Comparison of ENCODE assay signal across 17 cellular contexts in genomic region chr1:85656256-85656655, GRCh38. TPM values are rescaled to one million over a fixed set of nuclear protein-coding genes. Genes with fewer than 3 reads are reported as not detected.
DNase-seq lines count a peak whose midpoint lies in the region; ATAC-seq and TF ChIP-seq lines count a peak whose summit lies in the region.
"Had no signal": no experiment of that assay in that cellular context is flagged by ENCODE, and none has a peak within 500 bp of the region (broad histone marks: within the 10 kb centered on the region; RNA-seq: fewer than 3 reads in every experiment).

No MANE protein-coding gene starts in this region.

- CTCF ChIA-PET in CD8-positive, alpha-beta T cell (lab: Charles Lee): no interaction called here
- CTCF ChIA-PET in PC-3 (lab: Charles Lee): interaction anchor here (0.6 kb wide), 1 partner anchor 75 kb away, joined by 3 read pairs; no protein-coding TSS in a partner anchor
- CTCF ChIA-PET in activated CD8-positive, alpha-beta memory T cell treated with anti-CD3 and anti-CD28 coated beads, Interleukin-2, amount 10 ng/mL, durations not matched to agents 7 days and 5 days (lab: Charles Lee): no interaction called here

- peaks cover 10% of the 10 kb centered on the region for H3K36me3 ChIP-seq in CD8-positive, alpha-beta T cell (ENCODE audit: insufficient read depth, low read length)
- H3K36me3 ChIP-seq in PC-3 (ENCODE audit: low read depth, low read length) (peaks cover 20% of the 10 kb centered on the region), mesenchymal stem cell (ENCODE audit: control insufficient read depth in 1 of 2, insufficient read depth in 2 of 2, low read depth in 1 of 2, low read length in 2 of 2) (peaks cover 4 to 33% of the 10 kb centered on the region in 2 experiments), BE2C (no peaks in the 10 kb centered on the region)

- no peak overlapping the region for H2AFZ ChIP-seq in PC-3 (ENCODE audit: low read length)
- no peak overlapping the region for H2AFZ ChIP-seq in mesenchymal stem cell (ENCODE audit: low read depth, low read length)

- no peak for TF ChIP-seq CTCF in CD8-positive, alpha-beta T cell (IDR thresholded peaks at IDR 0.05)
- no peak for TF ChIP-seq CTCF in PC-3 (conservative IDR thresholded peaks at IDR 0.05; ENCODE audit: low read depth, low read length)
- TF ChIP-seq CTCF in choroid plexus epithelial cell (conservative IDR thresholded peaks at IDR 0.05; ENCODE audit: low read depth, low read length): no peak
- no peak for TF ChIP-seq CTCF in BE2C (IDR thresholded peaks at IDR 0.05; ENCODE audit: low read depth, low read length)

- no peaks in the 10 kb centered on the region for H3K9me2 ChIP-seq in PC-3 (replicated peaks; ENCODE audit: low read length)

- no peak overlapping the region for H3K4ac ChIP-seq in mesenchymal stem cell (ENCODE audit: low read depth in 1 of 2, low read length in 2 of 2)

- no TSS peak for BruUV-seq in PC-3 (replicated peaks; lab: Mats Ljungman, UMichigan)

- no peak overlapping the region for H2BK15ac ChIP-seq in mesenchymal stem cell (ENCODE audit: low read depth, poor library complexity, severe bottlenecking)

- H3K4me1 ChIP-seq in CD8-positive, alpha-beta T cell (ENCODE audit: insufficient read depth, low read length): no peaks in the 10 kb centered on the region
- H3K4me1 ChIP-seq in PC-3 (ENCODE audit: insufficient read depth, low read length) (peaks cover 43% of the 10 kb centered on the region), mesenchymal stem cell (ENCODE audit: control insufficient read depth, insufficient read depth, low read depth, low read length) (no peaks in the 10 kb centered on the region), BE2C (no peaks in the 10 kb centered on the region)
- H3K4me1 ChIP-seq: BLaER1 had no signal

- no peak overlapping the region for H3K4me3 ChIP-seq in CD8-positive, alpha-beta T cell (ENCODE audit: low read depth, low read length)
- peak overlapping the region; percentile 45 for H3K4me3 ChIP-seq in PC-3 (ENCODE audit: low read length)
- H3K4me3 ChIP-seq in choroid plexus epithelial cell (ENCODE audit: low read depth, low read length): no peak overlapping the region
- no peak overlapping the region for H3K4me3 ChIP-seq in mesenchymal stem cell (ENCODE audit: insufficient read depth in 1 of 2, low read depth in 1 of 2, low read length in 2 of 2)
- no peak overlapping the region for H3K4me3 ChIP-seq in BE2C (ENCODE audit: low read depth, low read length)
- H3K4me3 ChIP-seq: BLaER1, SK-N-MC had no signal

- H4K20me1 ChIP-seq in PC-3 (ENCODE audit: low read length): no peaks in the 10 kb centered on the region
- H4K20me1 ChIP-seq: BLaER1 had no signal

- H3F3A ChIP-seq in PC-3 (ENCODE audit: low read length, unreplicated experiment): peaks cover 8% of the 10 kb centered on the region

- peak overlapping the region; percentile 38 for H3K9ac ChIP-seq in PC-3 (ENCODE audit: low read length)
- no peak overlapping the region for H3K9ac ChIP-seq in mesenchymal stem cell (ENCODE audit: low read length)
- H3K9ac ChIP-seq: BLaER1 had no signal

- H3K9me3 ChIP-seq in CD8-positive, alpha-beta T cell (ENCODE audit: low read length): no peaks in the 10 kb centered on the region
- H3K9me3 ChIP-seq in PC-3 (ENCODE audit: low read length) (no peaks in the 10 kb centered on the region), mesenchymal stem cell (ENCODE audit: control insufficient read depth, low read length) (no peaks in the 10 kb centered on the region), BE2C (no peaks in the 10 kb centered on the region)
- H3K9me3 ChIP-seq: BLaER1 had no signal

- no peak overlapping the region for H4K8ac ChIP-seq in mesenchymal stem cell (ENCODE audit: low read length)

- POLR2A ChIA-PET in CD8-positive, alpha-beta T cell (lab: Charles Lee): no interaction called here
- POLR2A ChIA-PET in PC-3 (lab: Charles Lee; ENCODE audit: unreplicated experiment): interaction anchor here (0.6 to 1.0 kb wide), 2 partner anchors 52 to 72 kb away, joined by 5 to 6 read pairs; partner anchors contain the start of gene ZNHIT6

- H2BK120ac ChIP-seq in mesenchymal stem cell (ENCODE audit: low read depth, low read length): no peak overlapping the region

- no peak overlapping the region for H2BK12ac ChIP-seq in mesenchymal stem cell (ENCODE audit: low read length in 2 of 2)

- peaks cover 3% of the 10 kb centered on the region for H3K79me1 ChIP-seq in mesenchymal stem cell (replicated peaks; ENCODE audit: low read length, poor library complexity, severe bottlenecking)

- peak overlapping the region; percentile 67 for H3K4me2 ChIP-seq in PC-3 (ENCODE audit: low read length)
- H3K4me2 ChIP-seq in mesenchymal stem cell (ENCODE audit: low read length, poor library complexity, severe bottlenecking): no peak overlapping the region
- H3K4me2 ChIP-seq: BLaER1 had no signal

- no peak overlapping the region for H2AK5ac ChIP-seq in mesenchymal stem cell (ENCODE audit: low read length, severe bottlenecking)

- no peak overlapping the region for H2BK5ac ChIP-seq in mesenchymal stem cell (ENCODE audit: low read depth, low read length, poor library complexity, severe bottlenecking)

- no peak overlapping the region for H3K27ac ChIP-seq in CD8-positive, alpha-beta T cell (ENCODE audit: low read depth, low read length)
- H3K27ac ChIP-seq in PC-3 (ENCODE audit: low read length) (peak overlapping the region; percentile 81), mesenchymal stem cell (ENCODE audit: low read length, poor library complexity, severe bottlenecking) (no peak overlapping the region)
- H3K27ac ChIP-seq: BLaER1, SK-N-MC had no signal

- H3K9me3 Mint-ChIP-seq in CD8-positive, alpha-beta T cell: no peaks in the 10 kb centered on the region
- no peaks in the 10 kb centered on the region for H3K9me3 Mint-ChIP-seq in activated CD8-positive, alpha-beta memory T cell treated with anti-CD3 and anti-CD28 coated beads, Interleukin-2, amount 10 ng/mL, durations not matched to agents 7 days and 5 days (ENCODE audit: low read depth)

- H3K14ac ChIP-seq in mesenchymal stem cell (ENCODE audit: low read length in 2 of 2): no peak overlapping the region

- no peak overlapping the region for H4K91ac ChIP-seq in mesenchymal stem cell (ENCODE audit: low read length)

- intact Hi-C loops in CD8-positive, alpha-beta T cell (cut with DNase I, micrococcal nuclease): no loop called here
- intact Hi-C loops in PC-3 (cut with micrococcal nuclease): loop anchor here (2.0 kb wide), 3 partner anchors 27 to 71 kb away; no protein-coding TSS in a partner anchor

- H3K36me3 Mint-ChIP-seq in CD8-positive, alpha-beta T cell: peaks cover 65% of the 10 kb centered on the region
- peaks cover 45% of the 10 kb centered on the region for H3K36me3 Mint-ChIP-seq in activated CD8-positive, alpha-beta memory T cell treated with anti-CD3 and anti-CD28 coated beads, Interleukin-2, amount 10 ng/mL, durations not matched to agents 7 days and 5 days

- no peaks in the 10 kb centered on the region for H3K27me3 ChIP-seq in CD8-positive, alpha-beta T cell (ENCODE audit: insufficient read depth, low read length)
- H3K27me3 ChIP-seq in PC-3 (ENCODE audit: low read length) (no peaks in the 10 kb centered on the region), mesenchymal stem cell (ENCODE audit: control insufficient read depth in 1 of 2, insufficient read depth in 1 of 2, low read length in 2 of 2) (no peaks in the 10 kb centered on the region), BE2C (no peaks in the 10 kb centered on the region)
- H3K27me3 ChIP-seq: BLaER1 had no signal

- no peak overlapping the region for H3K18ac ChIP-seq in mesenchymal stem cell (ENCODE audit: low read depth in 1 of 2, low read length in 2 of 2)

- H3K27me3 Mint-ChIP-seq in CD8-positive, alpha-beta T cell (ENCODE audit: low read depth): no peaks in the 10 kb centered on the region
- H3K27me3 Mint-ChIP-seq in activated CD8-positive, alpha-beta memory T cell treated with anti-CD3 and anti-CD28 coated beads, Interleukin-2, amount 10 ng/mL, durations not matched to agents 7 days and 5 days: no peaks in the 10 kb centered on the region
- H3K27me3 Mint-ChIP-seq: IgD-negative memory B cell had no signal

- peaks cover 14% of the 10 kb centered on the region for H3K79me2 ChIP-seq in PC-3 (ENCODE audit: low read length)

- no peak for ATAC-seq in CD8-positive, alpha-beta T cell
- ATAC-seq in PC-3: peak; percentile 52
- ATAC-seq in activated CD8-positive, alpha-beta memory T cell treated with anti-CD3 and anti-CD28 coated beads, Interleukin-2, amount 10 ng/mL, durations not matched to agents 7 days and 5 days: no peak
- ATAC-seq: HCT116 had no signal

- H3K27ac Mint-ChIP-seq in CD8-positive, alpha-beta T cell: peak overlapping the region; percentile 42
- H3K27ac Mint-ChIP-seq in activated CD8-positive, alpha-beta memory T cell treated with anti-CD3 and anti-CD28 coated beads, Interleukin-2, amount 10 ng/mL, durations not matched to agents 7 days and 5 days: no peak overlapping the region
- H3K27ac Mint-ChIP-seq: IgD-negative memory B cell had no signal

- H3K23ac ChIP-seq in mesenchymal stem cell (ENCODE audit: low read length in 2 of 2): no peak overlapping the region

- H3K4me1 Mint-ChIP-seq in CD8-positive, alpha-beta T cell (ENCODE audit: low read depth): no peaks in the 10 kb centered on the region
- H3K4me1 Mint-ChIP-seq in activated CD8-positive, alpha-beta memory T cell treated with anti-CD3 and anti-CD28 coated beads, Interleukin-2, amount 10 ng/mL, durations not matched to agents 7 days and 5 days: peaks cover 5% of the 10 kb centered on the region

- WGBS in mesenchymal stem cell: no CpG with 5 or more reads among the region's 1 CpG

- H3K4me3 Mint-ChIP-seq in CD8-positive, alpha-beta T cell: no peak overlapping the region
- no peak overlapping the region for H3K4me3 Mint-ChIP-seq in activated CD8-positive, alpha-beta memory T cell treated with anti-CD3 and anti-CD28 coated beads, Interleukin-2, amount 10 ng/mL, durations not matched to agents 7 days and 5 days
- H3K4me3 Mint-ChIP-seq: IgD-negative memory B cell had no signal

- DNase-seq in CD8-positive, alpha-beta T cell: no peak
- DNase-seq in PC-3 (peak; percentile 53), choroid plexus epithelial cell (ENCODE audit: low read depth) (peak; percentile 86), mesenchymal stem cell (peak; percentile 58), midbrain (lab: John Stamatoyannopoulos, UW) (no peak), BE2C (no peak)
- no peak for DNase-seq in stimulated activated CD4-positive, alpha-beta T cell treated with anti-CD3 and anti-CD28 coated beads, Interleukin-4, amount 100 ng/mL, for 24 hours
- DNase-seq in activated CD8-positive, alpha-beta memory T cell treated with anti-CD3 and anti-CD28 coated beads, Interleukin-2, amount 10 ng/mL, durations not matched to agents 7 days and 5 days: no peak
- DNase-seq: NCI-H146, NCI-H2081 treated with DMSO at 0.1 percent for 48 hours, NCI-H226, NCI-H526 treated with DMSO at 0.1 percent for 48 hours, OCI-M1 had no signal

RNA-seq across cellular contexts. Expression of gene ZNHIT6, which starts 52.0 kb away (rescaled TPM):
- 10 to 100 TPM; 14.4 to 15.3 TPM for total RNA-seq in CD8-positive, alpha-beta T cell
- total RNA-seq in PC-3 (2014; rRNA removed): 18.3 and 21.1 TPM in 2 replicates
- polyA plus RNA-seq in mesenchymal stem cell (2013, experiment 1 of 2): 22.7 TPM
- polyA plus RNA-seq in mesenchymal stem cell (2013, experiment 2 of 2): 22.7 TPM
- total RNA-seq in activated CD8-positive, alpha-beta memory T cell treated with anti-CD3 and anti-CD28 coated beads, Interleukin-2, amount 10 ng/mL, durations not matched to agents 7 days and 5 days: 10 to 100 TPM; 13.7 to 18.8 TPM
- polyA plus RNA-seq in BE2C (2012; ENCODE audit: insufficient read depth, insufficient read length, low read depth): 11.6 TPM

Comparison
In these comparisons a context has a peak if more than half of its experiments do, and no peak if none do; other contexts are left out.
1. DNase-seq: peak in PC-3 (single experiment), choroid plexus epithelial cell (single experiment) and mesenchymal stem cell (single experiment); none in CD8-positive, alpha-beta T cell (0 of 7), midbrain (single experiment), stimulated activated CD4-positive, alpha-beta T cell treated with anti-CD3 and anti-CD28 coated beads, Interleukin-4, amount 100 ng/mL, for 24 hours (single experiment), activated CD8-positive, alpha-beta memory T cell treated with anti-CD3 and anti-CD28 coated beads, Interleukin-2, amount 10 ng/mL, durations not matched to agents 7 days and 5 days (single experiment) and BE2C (single experiment).